ENCODE assay signal across 8 cellular contexts in genomic region chrX:21946925-21947641, GRCh38. TPM values are rescaled to one million over a fixed set of nuclear protein-coding genes. Genes with fewer than 3 reads are reported as not detected.
A peak's percentile ranks its signal among the peaks of the same experiment; 100 is the strongest.
DNase-seq lines count a peak whose midpoint lies in the region; ATAC-seq, FAIRE-seq and TF ChIP-seq lines count a peak whose summit lies in the region.

No MANE protein-coding gene starts in this region.

- H3K4me3 ChIP-seq in H7 (ENCODE audit: insufficient read depth, low read depth, low read length) (no peak overlapping the region), SK-N-MC (peak overlapping the region; percentile 52), fibroblast of mammary gland (ENCODE audit: control insufficient read depth, low read depth, low read length) (no peak overlapping the region), pancreas (no peak overlapping the region)

- no peak overlapping the region for H3K9ac ChIP-seq in SK-N-MC (ENCODE audit: insufficient read length)

- H3K27me3 ChIP-seq in H7 (ENCODE audit: control insufficient read depth, insufficient read depth, low read length) (no peaks in the 10 kb centered on the region), pancreas (no peaks in the 10 kb centered on the region)

- peak; percentile 43 for DNase-seq in H7
- DNase-seq in SK-N-MC (ENCODE audit: low read depth, low spot score), result no peak
- peak; percentile 53 for DNase-seq in fibroblast of mammary gland (ENCODE audit: low read depth)
- DNase-seq in pancreas, result no peak
- DNase-seq in stimulated activated CD4-positive, alpha-beta T cell treated with anti-CD3 and anti-CD28 coated beads, Interleukin-2, amount 100 ng/mL, for 24 hours, result no peak
- no peak for DNase-seq in DMS79 (lab: John Stamatoyannopoulos, UW)
- DNase-seq in amniotic stem cell (lab: John Stamatoyannopoulos, UW), result no peak

- no peak for TF ChIP-seq CTCF in fibroblast of mammary gland (conservative IDR thresholded peaks at IDR 0.05; ENCODE audit: control insufficient read depth, insufficient read depth, low read depth, low read length)
- TF ChIP-seq CTCF in pancreas (IDR thresholded peaks at IDR 0.05), result no peak

- no peaks in the 10 kb centered on the region for H3K9me3 ChIP-seq in SK-N-MC (ENCODE audit: low read depth, low read length)
- no peaks in the 10 kb centered on the region for H3K9me3 ChIP-seq in pancreas

- WGBS in pancreas, 2 donors, result 50 to 60% methylated on average over 7 of the region's 7 CpGs

- no peaks in the 10 kb centered on the region for H3K36me3 ChIP-seq in H7 (replicated peaks; ENCODE audit: control insufficient read depth, insufficient read depth, low read length)
- peaks cover 7% of the 10 kb centered on the region for H3K36me3 ChIP-seq in SK-N-MC (ENCODE audit: insufficient read depth, low read length)
- H3K36me3 ChIP-seq in pancreas, result no peaks in the 10 kb centered on the region

- FAIRE-seq in pancreas (lab: Jason Lieb, UNC), result no peak

- intact Hi-C loops in pancreas (cut with DNase I), result no loop called here

- H3K4me1 ChIP-seq in pancreas, result no peaks in the 10 kb centered on the region

- ATAC-seq in pancreas, result peak in 3 of 4 donors; percentile 20 to 33 (median 27)
- no peak for ATAC-seq in GM21390 (IDR thresholded peaks at IDR 0.05; ENCODE audit: unreplicated experiment)

- H3K27ac ChIP-seq in SK-N-MC, result peak overlapping the region; percentile 67; the same call in 1 of the 2 replicates
- peak overlapping the region in 1 of 4 donors; percentile 6 for H3K27ac ChIP-seq in pancreas

RNA-seq across cellular contexts. Expression of gene SMS, which starts 6.6 kb away (rescaled TPM):
- total RNA-seq in H7 (2014; rRNA removed; shearing (Covaris generic)), result 396 and 418 TPM in 2 replicates
- 10 to 100 TPM; 12.1 to 36.8 (median 17.2) TPM for total RNA-seq in pancreas
- polyA plus RNA-seq in pancreas, result 10 to 100 TPM; 19.6 to 29.9 TPM

Comparison
In these comparisons a context has a peak if more than half of its experiments do, and no peak if none do; other contexts are left out.
1. DNase-seq: peak in H7 (single experiment) and fibroblast of mammary gland (single experiment); none in SK-N-MC (single experiment), pancreas (0 of 6), stimulated activated CD4-positive, alpha-beta T cell treated with anti-CD3 and anti-CD28 coated beads, Interleukin-2, amount 100 ng/mL, for 24 hours (0 of 2), DMS79 (single experiment) and amniotic stem cell (single experiment).
2. RNA of gene SMS, which starts 6.6 kb away (total RNA-seq): 396 to 418 TPM in H7; 12.1 to 36.8 TPM in pancreas; every median in the first group is over 10 times any median in the second.